In genomic region chr17:70519300-70519699, GRCh38 we compare ENCODE assay signal across 34 cellular contexts.
"Had no signal": no experiment of that assay in that cellular context is flagged by ENCODE, and none has a peak within 500 bp of the region (broad histone marks: within the 10 kb centered on the region; RNA-seq: fewer than 3 reads in every experiment).

No MANE protein-coding gene starts in this region.

- H3K27me3 ChIP-seq: MG63 had no signal

- H3K4me3 ChIP-seq: MG63 had no signal

- H3K36me3 ChIP-seq: MG63 had no signal

- H3K9me3 ChIP-seq: MG63 had no signal

- DNase-seq: Karpas-422, Kasumi-1, MG63, MM.1S, MV-4-11, NCI-H1048, NCI-H1092, NCI-H1092 treated with DMSO at 0.1 percent for 48 hours, NCI-H1105, NCI-H1105 treated with DMSO at 0.1 percent for 48 hours, NCI-H1417, NCI-H1417 treated with DMSO at 0.1 percent for 48 hours, NCI-H1436, NCI-H1436 treated with DMSO at 0.1 percent for 48 hours, NCI-H146, NCI-H1694, NCI-H1694 treated with DMSO at 0.1 percent for 48 hours, NCI-H187, NCI-H187 treated with DMSO at 0.1 percent for 48 hours, NCI-H2029, NCI-H2029 treated with DMSO at 0.1 percent for 48 hours, NCI-H2081, NCI-H2081 treated with DMSO at 0.1 percent for 48 hours, NCI-H2107, NCI-H2171, NCI-H2171 treated with DMSO at 0.1 percent for 48 hours, NCI-H2227 treated with DMSO at 0.1 percent for 48 hours, NCI-H226, NCI-H345, NCI-H446, NCI-H446 treated with DMSO at 0.1 percent for 48 hours, NCI-H510A, NCI-H510A treated with DMSO at 0.1 percent for 48 hours, NCI-H524 had no signal
